Comparison of ENCODE assay signal across 18 cellular contexts in genomic region chr4:128737098-128737513, GRCh38.
DNase-seq lines count a peak whose midpoint lies in the region; ATAC-seq and TF ChIP-seq lines count a peak whose summit lies in the region.
"Had no signal": no experiment of that assay in that cellular context is flagged by ENCODE, and none has a peak within 500 bp of the region (broad histone marks: within the 10 kb centered on the region; RNA-seq: fewer than 3 reads in every experiment).

No MANE protein-coding gene starts in this region.

- H3K27ac ChIP-seq in DND-41 (ENCODE audit: low read length) = no peak overlapping the region
- H3K27ac ChIP-seq in endodermal cell (ENCODE audit: low read depth, low read length) = no peak overlapping the region
- H3K27ac ChIP-seq: BLaER1, cardiac muscle cell, dorsolateral prefrontal cortex, PC-9, SJSA1 had no signal

- peak overlapping the region; percentile 33; the same call in 1 of the 2 replicates for H2AFZ ChIP-seq in DND-41 (ENCODE audit: low read depth, low read length)
- H2AFZ ChIP-seq: PC-9 had no signal

- H3K4me3 Mint-ChIP-seq in endodermal cell = no peak overlapping the region
- H3K4me3 Mint-ChIP-seq: activated naive CD8-positive, alpha-beta T cell treated with anti-CD3 and anti-CD28 coated beads, Interleukin-2, amount 50 U/mL, for 24 hours had no signal

- H3K79me2 ChIP-seq in DND-41 (ENCODE audit: insufficient read depth, low read length) = no peaks in the 10 kb centered on the region

- H3K4me1 Mint-ChIP-seq in endodermal cell = no peaks in the 10 kb centered on the region
- H3K4me1 Mint-ChIP-seq: activated naive CD8-positive, alpha-beta T cell treated with anti-CD3 and anti-CD28 coated beads, Interleukin-2, amount 50 U/mL, for 24 hours had no signal

- H3K9me3 ChIP-seq in DND-41 (ENCODE audit: insufficient read depth, low read length, severe bottlenecking) = no peaks in the 10 kb centered on the region
- no peaks in the 10 kb centered on the region for H3K9me3 ChIP-seq in endodermal cell (ENCODE audit: control insufficient read depth, low read length)
- H3K9me3 ChIP-seq in iPS-15b (ENCODE audit: control insufficient read depth, insufficient read depth, low read length) = no peaks in the 10 kb centered on the region
- H3K9me3 ChIP-seq: SJSA1 had no signal

- no peaks in the 10 kb centered on the region for H3K27me3 Mint-ChIP-seq in endodermal cell (ENCODE audit: insufficient read depth)
- H3K27me3 Mint-ChIP-seq: activated naive CD8-positive, alpha-beta T cell treated with anti-CD3 and anti-CD28 coated beads, Interleukin-2, amount 50 U/mL, for 24 hours had no signal

- H3K36me3 ChIP-seq in DND-41 (ENCODE audit: insufficient read depth, low read length) = no peaks in the 10 kb centered on the region
- H3K36me3 ChIP-seq in endodermal cell (ENCODE audit: control insufficient read depth, insufficient read depth, low read length) = no peaks in the 10 kb centered on the region
- no peaks in the 10 kb centered on the region for H3K36me3 ChIP-seq in iPS-15b (ENCODE audit: control insufficient read depth, insufficient read depth, low read length)
- H3K36me3 ChIP-seq: BLaER1, cardiac muscle cell, SJSA1 had no signal

- H3K9me3 Mint-ChIP-seq in endodermal cell = peaks cover 9% of the 10 kb centered on the region
- H3K9me3 Mint-ChIP-seq: activated naive CD8-positive, alpha-beta T cell treated with anti-CD3 and anti-CD28 coated beads, Interleukin-2, amount 50 U/mL, for 24 hours had no signal

- TF ChIP-seq POLR2A in NB4 (IDR thresholded peaks at IDR 0.05; ENCODE audit: extremely low read depth, insufficient read length) = no peak

- H3K36me3 Mint-ChIP-seq in endodermal cell (ENCODE audit: low read depth) = no peaks in the 10 kb centered on the region

- TF ChIP-seq CTCF in DND-41 (IDR thresholded peaks at IDR 0.05; ENCODE audit: borderline replicate concordance, extremely low read depth, low read length, poor library complexity, severe bottlenecking) = no peak
- TF ChIP-seq CTCF in NB4 (IDR thresholded peaks at IDR 0.05; ENCODE audit: low read depth, low read length) = no peak
- TF ChIP-seq CTCF in endodermal cell (conservative IDR thresholded peaks at IDR 0.05) = no peak
- no peak for TF ChIP-seq CTCF in omental fat pad (IDR thresholded peaks at IDR 0.05)

- WGBS in endodermal cell (ENCODE audit: insufficient coverage in 1 of 2, insufficient read length in 1 of 2), 2 experiments = 89 to 93% methylated on average over 5 to 9 of the region's 9 CpGs

- H3K9ac ChIP-seq in DND-41 (ENCODE audit: low read depth, low read length) (no peak overlapping the region), endodermal cell (ENCODE audit: extremely low read depth, low read length, poor library complexity, severe bottlenecking) (no peak overlapping the region), iPS-15b (ENCODE audit: low read depth, low read length) (peak overlapping the region; percentile 13)
- H3K9ac ChIP-seq: BLaER1 had no signal

- H3K4me1 ChIP-seq in DND-41 (ENCODE audit: insufficient read depth, low read length) = no peaks in the 10 kb centered on the region
- H3K4me1 ChIP-seq in endodermal cell (ENCODE audit: control insufficient read depth, insufficient read depth, low read length) = no peaks in the 10 kb centered on the region
- no peaks in the 10 kb centered on the region for H3K4me1 ChIP-seq in iPS-15b (ENCODE audit: control insufficient read depth, insufficient read depth, low read length)
- H3K4me1 ChIP-seq: BLaER1, SJSA1 had no signal

- DNase-seq in DND-41 (no peak), NB4 (ENCODE audit: low read depth) (peak; percentile 14), endodermal cell (peak; percentile 47), CD1c-positive myeloid dendritic cell (ENCODE audit: extremely low spot score) (no peak), omental fat pad (ENCODE audit: low spot score) (no peak), posterior vena cava (ENCODE audit: low spot score) (no peak)
- DNase-seq: activated naive CD8-positive, alpha-beta T cell treated with anti-CD3 and anti-CD28 coated beads, Interleukin-2, amount 50 U/mL, for 24 hours; dorsolateral prefrontal cortex; GOT3; NCI-H1436; nucleus accumbens; PC-9; stimulated activated CD4-positive, alpha-beta T cell treated with anti-CD3 and anti-CD28 coated beads, Interleukin-2, amount 100 ng/mL, for 48 hours had no signal

- H3K4me3 ChIP-seq in DND-41 (ENCODE audit: low read depth in 1 of 2, low read length in 2 of 2) = no peak overlapping the region
- no peak overlapping the region for H3K4me3 ChIP-seq in NB4 (ENCODE audit: low read depth, low read length)
- no peak overlapping the region for H3K4me3 ChIP-seq in endodermal cell (ENCODE audit: low read length)
- H3K4me3 ChIP-seq in iPS-15b (ENCODE audit: low read depth, low read length) = no peak overlapping the region
- H3K4me3 ChIP-seq: BLaER1, cardiac muscle cell, dorsolateral prefrontal cortex, PC-9, SJSA1 had no signal

- H3K4me2 ChIP-seq in DND-41 (ENCODE audit: insufficient read depth, low read length) = no peak overlapping the region
- H3K4me2 ChIP-seq: BLaER1, PC-9 had no signal

- intact Hi-C loops in posterior vena cava (cut with DNase I) = no loop called here

- ATAC-seq in DND-41 (ENCODE audit: insufficient read depth, low read depth) (no peak), HG03175 (IDR thresholded peaks at IDR 0.05; ENCODE audit: unreplicated experiment) (no peak), omental fat pad (ENCODE audit: low FRiP score) (no peak)
- ATAC-seq: activated naive CD8-positive, alpha-beta T cell treated with anti-CD3 and anti-CD28 coated beads, Interleukin-2, amount 50 U/mL, for 24 hours had no signal

- H4K20me1 ChIP-seq in DND-41 (ENCODE audit: insufficient read depth, low read length) = no peaks in the 10 kb centered on the region
- H4K20me1 ChIP-seq: BLaER1 had no signal

- H3K27ac Mint-ChIP-seq in endodermal cell = no peak overlapping the region
- H3K27ac Mint-ChIP-seq: activated naive CD8-positive, alpha-beta T cell treated with anti-CD3 and anti-CD28 coated beads, Interleukin-2, amount 50 U/mL, for 24 hours had no signal

- H3K27me3 ChIP-seq in DND-41 (ENCODE audit: insufficient read depth, low read length, poor library complexity) (no peaks in the 10 kb centered on the region), endodermal cell (ENCODE audit: control insufficient read depth, insufficient read depth, low read length, poor library complexity, severe bottlenecking) (no peaks in the 10 kb centered on the region), iPS-15b (ENCODE audit: control insufficient read depth, insufficient read depth, low read length) (no peaks in the 10 kb centered on the region)
- H3K27me3 ChIP-seq: BLaER1, cardiac muscle cell, dorsolateral prefrontal cortex, SJSA1 had no signal

Comparison
In these comparisons a context has a peak if more than half of its experiments do, and no peak if none do; other contexts are left out.
1. DNase-seq: peak in NB4 (single experiment) and endodermal cell (single experiment); none in DND-41 (single experiment), CD1c-positive myeloid dendritic cell (single experiment), omental fat pad (single experiment) and posterior vena cava (single experiment).